In genomic region chr10:78700816-78701520, GRCh38 we compare ENCODE assay signal across 17 cellular contexts.
DNase-seq lines count a peak whose midpoint lies in the region; ATAC-seq and TF ChIP-seq lines count a peak whose summit lies in the region.
"Had no signal": no experiment of that assay in that cellular context is flagged by ENCODE, and none has a peak within 500 bp of the region (broad histone marks: within the 10 kb centered on the region; RNA-seq: fewer than 3 reads in every experiment).

No MANE protein-coding gene starts in this region.

- H3K9me3 ChIP-seq in mesodermal cell (ENCODE audit: control insufficient read depth, low read length), result no peaks in the 10 kb centered on the region

- H3K4me3 ChIP-seq in mesodermal cell (ENCODE audit: extremely low read depth, insufficient read depth, low read length, poor library complexity, severe bottlenecking), result no peak overlapping the region
- H3K4me3 ChIP-seq: SK-N-MC had no signal

- H3K36me3 Mint-ChIP-seq in activated CD8-positive, alpha-beta memory T cell treated with anti-CD3 and anti-CD28 coated beads, Interleukin-2, amount 10 ng/mL, durations not matched to agents 7 days and 5 days, result no peaks in the 10 kb centered on the region

- CTCF ChIA-PET in activated CD8-positive, alpha-beta memory T cell treated with anti-CD3 and anti-CD28 coated beads, Interleukin-2, amount 10 ng/mL, durations not matched to agents 7 days and 5 days (lab: Charles Lee), result no interaction called here

- no peak for ATAC-seq in activated CD8-positive, alpha-beta memory T cell treated with anti-CD3 and anti-CD28 coated beads, Interleukin-2, amount 10 ng/mL, durations not matched to agents 7 days and 5 days
- peak; percentile 22; the same call in 1 of the 3 replicates for ATAC-seq in SK-N-SH treated with all-trans-retinoic acid at 6 μM for 48 hours
- ATAC-seq in omental fat pad (ENCODE audit: low FRiP score), result no peak

- H3K27ac Mint-ChIP-seq in activated CD8-positive, alpha-beta memory T cell treated with anti-CD3 and anti-CD28 coated beads, Interleukin-2, amount 10 ng/mL, durations not matched to agents 7 days and 5 days, result no peak overlapping the region
- H3K27ac Mint-ChIP-seq: B cell; CD4-positive, alpha-beta T cell had no signal

- H3K27me3 Mint-ChIP-seq in activated CD8-positive, alpha-beta memory T cell treated with anti-CD3 and anti-CD28 coated beads, Interleukin-2, amount 10 ng/mL, durations not matched to agents 7 days and 5 days, result peaks cover 2% of the 10 kb centered on the region

- H3K4me1 ChIP-seq in mesodermal cell (ENCODE audit: control insufficient read depth, insufficient read depth, low read length, poor library complexity, severe bottlenecking), result peaks cover 21% of the 10 kb centered on the region

- no peaks in the 10 kb centered on the region for H3K9me3 Mint-ChIP-seq in activated CD8-positive, alpha-beta memory T cell treated with anti-CD3 and anti-CD28 coated beads, Interleukin-2, amount 10 ng/mL, durations not matched to agents 7 days and 5 days (ENCODE audit: low read depth)
- H3K9me3 Mint-ChIP-seq: CD4-positive, alpha-beta T cell had no signal

- DNase-seq in activated CD8-positive, alpha-beta memory T cell treated with anti-CD3 and anti-CD28 coated beads for 24 hours, result peak; percentile 11
- DNase-seq in activated CD8-positive, alpha-beta memory T cell treated with anti-CD3 and anti-CD28 coated beads, Interleukin-2, amount 10 ng/mL, durations not matched to agents 7 days and 5 days, result no peak
- DNase-seq in DMS53 treated with DMSO at 0.1 percent for 48 hours (lab: John Stamatoyannopoulos, UW; ENCODE audit: unreplicated experiment), result no peak
- no peak for DNase-seq in omental fat pad (ENCODE audit: low spot score)
- DNase-seq in NCI-H2107 (lab: John Stamatoyannopoulos, UW), result no peak
- no peak for DNase-seq in GDM1 (lab: John Stamatoyannopoulos, UW)
- DNase-seq: CD4-positive, alpha-beta T cell; NCI-H1092 treated with DMSO at 0.1 percent for 48 hours; NCI-H2227 treated with DMSO at 0.1 percent for 48 hours; NCI-H510A treated with DMSO at 0.1 percent for 48 hours; OCI-M1; SHP77 had no signal

- H3K4me1 Mint-ChIP-seq in activated CD8-positive, alpha-beta memory T cell treated with anti-CD3 and anti-CD28 coated beads, Interleukin-2, amount 10 ng/mL, durations not matched to agents 7 days and 5 days, result peaks cover 3% of the 10 kb centered on the region
- H3K4me1 Mint-ChIP-seq: B cell had no signal

- 94 to 100% methylated on average over 1 to 2 of the region's 2 CpGs for WGBS in mesodermal cell (ENCODE audit: insufficient coverage in 2 of 2), 2 experiments

- no peak overlapping the region for H3K4me3 Mint-ChIP-seq in activated CD8-positive, alpha-beta memory T cell treated with anti-CD3 and anti-CD28 coated beads, Interleukin-2, amount 10 ng/mL, durations not matched to agents 7 days and 5 days
- H3K4me3 Mint-ChIP-seq: B cell; CD4-positive, alpha-beta T cell had no signal

- TF ChIP-seq CTCF in omental fat pad (IDR thresholded peaks at IDR 0.05), result no peak

- H3K27ac ChIP-seq in mesodermal cell (ENCODE audit: low read depth, low read length, severe bottlenecking), result peak overlapping the region; percentile 43
- H3K27ac ChIP-seq: 22Rv1, SK-N-MC had no signal

- H3K36me3 ChIP-seq in mesodermal cell (ENCODE audit: control insufficient read depth, insufficient read depth, low read length), result no peaks in the 10 kb centered on the region

TF ChIP-seq in SK-N-SH treated with all-trans-retinoic acid at 6 μM for 48 hours, 23 proteins besides CTCF, POLR2A, EP300 and RAD21:
- no peak for TF ChIP-seq CSRNP3 (CRISPR knock-in tag; IDR thresholded peaks at IDR 0.05)
- no peak for TF ChIP-seq ZNF565 (CRISPR knock-in tag; conservative IDR thresholded peaks at IDR 0.05; ENCODE audit: low read depth)
- no peak for TF ChIP-seq TCF4 (CRISPR knock-in tag; IDR thresholded peaks at IDR 0.05; ENCODE audit: borderline replicate concordance)
- no peak for TF ChIP-seq POU6F1 (CRISPR knock-in tag; IDR thresholded peaks at IDR 0.05; ENCODE audit: borderline replicate concordance, low read depth)
- no peak for TF ChIP-seq BACH2 (CRISPR knock-in tag; IDR thresholded peaks at IDR 0.05; ENCODE audit: borderline replicate concordance)
- TF ChIP-seq CSDC2 (CRISPR knock-in tag; IDR thresholded peaks at IDR 0.05), result no peak
- TF ChIP-seq ZNF8 (CRISPR knock-in tag; IDR thresholded peaks at IDR 0.05), result no peak
- no peak for TF ChIP-seq GLIS3 (CRISPR knock-in tag; IDR thresholded peaks at IDR 0.05)
- TF ChIP-seq ZNF70 (CRISPR knock-in tag; IDR thresholded peaks at IDR 0.05), result no peak
- TF ChIP-seq ZC3H10 (CRISPR knock-in tag; IDR thresholded peaks at IDR 0.05), result no peak
- TF ChIP-seq SNAI2 (CRISPR knock-in tag; IDR thresholded peaks at IDR 0.05), result no peak
- TF ChIP-seq PATZ1 (CRISPR knock-in tag; IDR thresholded peaks at IDR 0.05; ENCODE audit: borderline replicate concordance), result no peak
- TF ChIP-seq PPARA (CRISPR knock-in tag; IDR thresholded peaks at IDR 0.05; ENCODE audit: borderline replicate concordance), result no peak
- no peak for TF ChIP-seq OSR1 (CRISPR knock-in tag; IDR thresholded peaks at IDR 0.05)
- TF ChIP-seq ARNTL (CRISPR knock-in tag; IDR thresholded peaks at IDR 0.05; ENCODE audit: borderline replicate concordance, low read depth), result no peak
- TF ChIP-seq ZFP30 (CRISPR knock-in tag; IDR thresholded peaks at IDR 0.05), result no peak
- no peak for TF ChIP-seq TSHZ2 (CRISPR knock-in tag; IDR thresholded peaks at IDR 0.05)
